ENCODE assay signal across 1 cellular context in the genomic region with DNA sequence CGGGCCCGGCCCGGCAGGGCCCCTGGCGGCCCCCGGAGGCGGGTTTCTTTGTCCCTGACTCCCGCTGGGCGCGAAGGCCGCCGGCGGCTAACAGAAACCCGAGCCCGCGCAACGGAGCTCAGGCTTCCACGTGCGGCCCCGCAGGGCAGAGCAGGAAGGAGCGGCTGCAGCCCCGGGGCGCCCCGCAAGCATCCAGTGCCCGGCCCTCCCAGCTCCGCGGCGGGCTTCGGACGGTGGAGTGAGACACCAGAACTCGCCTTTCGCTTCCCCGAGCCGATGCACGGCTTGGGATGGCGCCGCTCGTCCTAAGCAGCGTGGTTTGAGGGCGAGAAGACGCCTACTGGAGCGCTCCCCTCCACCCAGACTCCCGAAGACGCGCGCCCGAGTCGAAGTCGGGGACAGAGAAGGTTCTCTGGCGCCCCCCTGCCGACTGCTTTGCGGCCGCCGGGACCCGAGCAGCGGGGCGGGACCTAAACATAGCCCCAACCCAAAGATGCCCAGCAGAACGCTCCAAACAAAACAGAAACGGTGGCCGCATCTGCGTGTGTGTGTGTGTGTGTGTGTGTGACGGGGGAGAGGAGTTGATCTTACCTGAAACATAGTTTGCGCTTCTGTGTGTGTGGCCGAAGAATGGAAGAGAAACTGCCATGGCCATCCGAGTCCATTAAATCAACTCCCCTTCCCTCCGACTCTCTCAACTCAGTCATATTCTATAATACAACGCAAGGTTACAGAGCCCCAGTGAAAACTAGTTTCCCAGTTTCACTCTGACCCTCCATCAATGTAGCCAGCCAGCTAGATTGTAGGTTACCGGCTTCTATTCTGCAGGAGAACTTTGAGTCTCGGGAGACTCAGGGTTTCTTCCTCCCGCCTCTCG.
TF ChIP-seq lines count a peak whose summit lies in the region.

No MANE protein-coding gene starts in this region.

TF ChIP-seq in HEK293, 187 proteins besides CTCF, POLR2A, EP300 and RAD21 (continued from another document):
- TF ChIP-seq PRDM4 (tag by site-specific recombination; IDR thresholded peaks at IDR 0.05) = peak; percentile 79
- TF ChIP-seq ZFP3 (tag by site-specific recombination; IDR thresholded peaks at IDR 0.05; ENCODE audit: low read depth) = no peak
- 0 out of 2 replicates have a peak, but pooled peaks have one; percentile 26 for TF ChIP-seq ZNF391 (tag by site-specific recombination; IDR thresholded peaks at IDR 0.05; ENCODE audit: borderline replicate concordance, low read depth)
- peak; percentile 25; the same call in 1 of the 2 replicates for TF ChIP-seq GLIS2 (tag by site-specific recombination; IDR thresholded peaks at IDR 0.05)
- no peak for TF ChIP-seq ZFP37 (tag by site-specific recombination; IDR thresholded peaks at IDR 0.05)
- TF ChIP-seq ZNF221 (tag by site-specific recombination; IDR thresholded peaks at IDR 0.05; ENCODE audit: borderline replicate concordance) = no peak
- no peak for TF ChIP-seq ZNF223 (tag by site-specific recombination; IDR thresholded peaks at IDR 0.05)
- no peak for TF ChIP-seq ZNF664 (tag by site-specific recombination; IDR thresholded peaks at IDR 0.05)
- no peak for TF ChIP-seq BCL11B (tag by site-specific recombination; IDR thresholded peaks at IDR 0.05; ENCODE audit: low read depth)
- TF ChIP-seq, protein P1, sequence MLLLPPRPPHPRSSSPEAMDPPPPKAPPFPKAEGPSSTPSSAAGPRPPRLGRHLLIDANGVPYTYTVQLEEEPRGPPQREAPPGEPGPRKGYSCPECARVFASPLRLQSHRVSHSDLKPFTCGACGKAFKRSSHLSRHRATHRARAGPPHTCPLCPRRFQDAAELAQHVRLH (tag by site-specific recombination; IDR thresholded peaks at IDR 0.05) = no peak
- TF ChIP-seq SP7 (tag by site-specific recombination; IDR thresholded peaks at IDR 0.05) = no peak
- TF ChIP-seq ZIC2 (tag by site-specific recombination; IDR thresholded peaks at IDR 0.05) = peak; percentile 68; the same call in 1 of the 2 replicates
- no peak for TF ChIP-seq ZNF473 (tag by site-specific recombination; IDR thresholded peaks at IDR 0.05)
- no peak for TF ChIP-seq SCRT1 (tag by site-specific recombination; IDR thresholded peaks at IDR 0.05; ENCODE audit: borderline replicate concordance)
- peak; percentile 57; the same call in 1 of the 2 replicates for TF ChIP-seq ZNF600 (tag by site-specific recombination; IDR thresholded peaks at IDR 0.05)
- TF ChIP-seq ZEB2 (tag by site-specific recombination; IDR thresholded peaks at IDR 0.05) = peak; percentile 28; the same call in 1 of the 2 replicates
- TF ChIP-seq ZBTB21 (tag by site-specific recombination; IDR thresholded peaks at IDR 0.05) = no peak
- no peak for TF ChIP-seq ZNF621 (tag by site-specific recombination; IDR thresholded peaks at IDR 0.05)
- TF ChIP-seq ZNF239 (tag by site-specific recombination; IDR thresholded peaks at IDR 0.05) = no peak
- TF ChIP-seq ZBTB48 (tag by site-specific recombination; IDR thresholded peaks at IDR 0.05) = no peak
- TF ChIP-seq KLF8 (tag by site-specific recombination; IDR thresholded peaks at IDR 0.05) = peak; percentile 19; the same call in 1 of the 2 replicates
- no peak for TF ChIP-seq RBAK (tag by site-specific recombination; IDR thresholded peaks at IDR 0.05)
- TF ChIP-seq, protein P2, sequence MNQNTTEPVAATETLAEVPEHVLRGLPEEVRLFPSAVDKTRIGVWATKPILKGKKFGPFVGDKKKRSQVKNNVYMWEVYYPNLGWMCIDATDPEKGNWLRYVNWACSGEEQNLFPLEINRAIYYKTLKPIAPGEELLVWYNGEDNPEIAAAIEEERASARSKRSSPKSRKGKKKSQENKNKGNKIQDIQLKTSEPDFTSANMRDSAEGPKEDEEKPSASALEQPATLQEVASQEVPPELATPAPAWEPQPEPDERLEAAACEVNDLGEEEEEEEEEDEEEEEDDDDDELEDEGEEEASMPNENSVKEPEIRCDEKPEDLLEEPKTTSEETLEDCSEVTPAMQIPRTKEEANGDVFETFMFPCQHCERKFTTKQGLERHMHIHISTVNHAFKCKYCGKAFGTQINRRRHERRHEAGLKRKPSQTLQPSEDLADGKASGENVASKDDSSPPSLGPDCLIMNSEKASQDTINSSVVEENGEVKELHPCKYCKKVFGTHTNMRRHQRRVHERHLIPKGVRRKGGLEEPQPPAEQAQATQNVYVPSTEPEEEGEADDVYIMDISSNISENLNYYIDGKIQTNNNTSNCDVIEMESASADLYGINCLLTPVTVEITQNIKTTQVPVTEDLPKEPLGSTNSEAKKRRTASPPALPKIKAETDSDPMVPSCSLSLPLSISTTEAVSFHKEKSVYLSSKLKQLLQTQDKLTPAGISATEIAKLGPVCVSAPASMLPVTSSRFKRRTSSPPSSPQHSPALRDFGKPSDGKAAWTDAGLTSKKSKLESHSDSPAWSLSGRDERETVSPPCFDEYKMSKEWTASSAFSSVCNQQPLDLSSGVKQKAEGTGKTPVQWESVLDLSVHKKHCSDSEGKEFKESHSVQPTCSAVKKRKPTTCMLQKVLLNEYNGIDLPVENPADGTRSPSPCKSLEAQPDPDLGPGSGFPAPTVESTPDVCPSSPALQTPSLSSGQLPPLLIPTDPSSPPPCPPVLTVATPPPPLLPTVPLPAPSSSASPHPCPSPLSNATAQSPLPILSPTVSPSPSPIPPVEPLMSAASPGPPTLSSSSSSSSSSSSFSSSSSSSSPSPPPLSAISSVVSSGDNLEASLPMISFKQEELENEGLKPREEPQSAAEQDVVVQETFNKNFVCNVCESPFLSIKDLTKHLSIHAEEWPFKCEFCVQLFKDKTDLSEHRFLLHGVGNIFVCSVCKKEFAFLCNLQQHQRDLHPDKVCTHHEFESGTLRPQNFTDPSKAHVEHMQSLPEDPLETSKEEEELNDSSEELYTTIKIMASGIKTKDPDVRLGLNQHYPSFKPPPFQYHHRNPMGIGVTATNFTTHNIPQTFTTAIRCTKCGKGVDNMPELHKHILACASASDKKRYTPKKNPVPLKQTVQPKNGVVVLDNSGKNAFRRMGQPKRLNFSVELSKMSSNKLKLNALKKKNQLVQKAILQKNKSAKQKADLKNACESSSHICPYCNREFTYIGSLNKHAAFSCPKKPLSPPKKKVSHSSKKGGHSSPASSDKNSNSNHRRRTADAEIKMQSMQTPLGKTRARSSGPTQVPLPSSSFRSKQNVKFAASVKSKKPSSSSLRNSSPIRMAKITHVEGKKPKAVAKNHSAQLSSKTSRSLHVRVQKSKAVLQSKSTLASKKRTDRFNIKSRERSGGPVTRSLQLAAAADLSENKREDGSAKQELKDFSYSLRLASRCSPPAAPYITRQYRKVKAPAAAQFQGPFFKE (tag by site-specific recombination; IDR thresholded peaks at IDR 0.05; ENCODE audit: borderline replicate concordance) = no peak
- TF ChIP-seq ZBTB17 (tag by site-specific recombination; IDR thresholded peaks at IDR 0.05) = 0 out of 2 replicates have a peak, but pooled peaks have one; percentile 4
- TF ChIP-seq ZNF335 (tag by site-specific recombination; conservative IDR thresholded peaks at IDR 0.05) = peak; percentile 56
- TF ChIP-seq GLIS1 (tag by site-specific recombination; IDR thresholded peaks at IDR 0.05) = 0 out of 2 replicates have a peak, but pooled peaks have one; percentile 4
- TF ChIP-seq ZNF416 (tag by site-specific recombination; IDR thresholded peaks at IDR 0.05) = no peak
- TF ChIP-seq, protein P3, sequence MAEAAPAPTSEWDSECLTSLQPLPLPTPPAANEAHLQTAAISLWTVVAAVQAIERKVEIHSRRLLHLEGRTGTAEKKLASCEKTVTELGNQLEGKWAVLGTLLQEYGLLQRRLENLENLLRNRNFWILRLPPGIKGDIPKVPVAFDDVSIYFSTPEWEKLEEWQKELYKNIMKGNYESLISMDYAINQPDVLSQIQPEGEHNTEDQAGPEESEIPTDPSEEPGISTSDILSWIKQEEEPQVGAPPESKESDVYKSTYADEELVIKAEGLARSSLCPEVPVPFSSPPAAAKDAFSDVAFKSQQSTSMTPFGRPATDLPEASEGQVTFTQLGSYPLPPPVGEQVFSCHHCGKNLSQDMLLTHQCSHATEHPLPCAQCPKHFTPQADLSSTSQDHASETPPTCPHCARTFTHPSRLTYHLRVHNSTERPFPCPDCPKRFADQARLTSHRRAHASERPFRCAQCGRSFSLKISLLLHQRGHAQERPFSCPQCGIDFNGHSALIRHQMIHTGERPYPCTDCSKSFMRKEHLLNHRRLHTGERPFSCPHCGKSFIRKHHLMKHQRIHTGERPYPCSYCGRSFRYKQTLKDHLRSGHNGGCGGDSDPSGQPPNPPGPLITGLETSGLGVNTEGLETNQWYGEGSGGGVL (tag by site-specific recombination; IDR thresholded peaks at IDR 0.05) = peak; percentile 62
- no peak for TF ChIP-seq ZNF266 (tag by site-specific recombination; IDR thresholded peaks at IDR 0.05; ENCODE audit: low read depth)
- no peak for TF ChIP-seq ZNF132 (tag by site-specific recombination; IDR thresholded peaks at IDR 0.05; ENCODE audit: borderline replicate concordance)
- no peak for TF ChIP-seq MEIS1 (CRISPR knock-in tag; IDR thresholded peaks at IDR 0.05; ENCODE audit: borderline replicate concordance)
- TF ChIP-seq ZNF2 (tag by site-specific recombination; IDR thresholded peaks at IDR 0.05) = no peak
- no peak for TF ChIP-seq ZNF16 (tag by site-specific recombination; IDR thresholded peaks at IDR 0.05; ENCODE audit: low read depth)
- TF ChIP-seq, protein P4, sequence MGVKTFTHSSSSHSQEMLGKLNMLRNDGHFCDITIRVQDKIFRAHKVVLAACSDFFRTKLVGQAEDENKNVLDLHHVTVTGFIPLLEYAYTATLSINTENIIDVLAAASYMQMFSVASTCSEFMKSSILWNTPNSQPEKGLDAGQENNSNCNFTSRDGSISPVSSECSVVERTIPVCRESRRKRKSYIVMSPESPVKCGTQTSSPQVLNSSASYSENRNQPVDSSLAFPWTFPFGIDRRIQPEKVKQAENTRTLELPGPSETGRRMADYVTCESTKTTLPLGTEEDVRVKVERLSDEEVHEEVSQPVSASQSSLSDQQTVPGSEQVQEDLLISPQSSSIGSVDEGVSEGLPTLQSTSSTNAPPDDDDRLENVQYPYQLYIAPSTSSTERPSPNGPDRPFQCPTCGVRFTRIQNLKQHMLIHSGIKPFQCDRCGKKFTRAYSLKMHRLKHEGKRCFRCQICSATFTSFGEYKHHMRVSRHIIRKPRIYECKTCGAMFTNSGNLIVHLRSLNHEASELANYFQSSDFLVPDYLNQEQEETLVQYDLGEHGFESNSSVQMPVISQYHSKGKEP (tag by site-specific recombination; IDR thresholded peaks at IDR 0.05) = no peak
- TF ChIP-seq, protein P5, sequence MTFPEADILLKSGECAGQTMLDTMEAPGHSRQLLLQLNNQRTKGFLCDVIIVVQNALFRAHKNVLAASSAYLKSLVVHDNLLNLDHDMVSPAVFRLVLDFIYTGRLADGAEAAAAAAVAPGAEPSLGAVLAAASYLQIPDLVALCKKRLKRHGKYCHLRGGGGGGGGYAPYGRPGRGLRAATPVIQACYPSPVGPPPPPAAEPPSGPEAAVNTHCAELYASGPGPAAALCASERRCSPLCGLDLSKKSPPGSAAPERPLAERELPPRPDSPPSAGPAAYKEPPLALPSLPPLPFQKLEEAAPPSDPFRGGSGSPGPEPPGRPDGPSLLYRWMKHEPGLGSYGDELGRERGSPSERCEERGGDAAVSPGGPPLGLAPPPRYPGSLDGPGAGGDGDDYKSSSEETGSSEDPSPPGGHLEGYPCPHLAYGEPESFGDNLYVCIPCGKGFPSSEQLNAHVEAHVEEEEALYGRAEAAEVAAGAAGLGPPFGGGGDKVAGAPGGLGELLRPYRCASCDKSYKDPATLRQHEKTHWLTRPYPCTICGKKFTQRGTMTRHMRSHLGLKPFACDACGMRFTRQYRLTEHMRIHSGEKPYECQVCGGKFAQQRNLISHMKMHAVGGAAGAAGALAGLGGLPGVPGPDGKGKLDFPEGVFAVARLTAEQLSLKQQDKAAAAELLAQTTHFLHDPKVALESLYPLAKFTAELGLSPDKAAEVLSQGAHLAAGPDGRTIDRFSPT (tag by site-specific recombination; IDR thresholded peaks at IDR 0.05) = peak; percentile 28; the same call in 1 of the 2 replicates
- peak; percentile 78 for TF ChIP-seq ZBTB26 (tag by site-specific recombination; optimal IDR thresholded peaks at IDR 0.05)
- no peak for TF ChIP-seq ZBTB7A (tag by site-specific recombination; IDR thresholded peaks at IDR 0.05; ENCODE audit: low read depth)
- no peak for TF ChIP-seq KLF7 (tag by site-specific recombination; IDR thresholded peaks at IDR 0.05; ENCODE audit: borderline replicate concordance)
- no peak for TF ChIP-seq HOXC10 (CRISPR knock-in tag; IDR thresholded peaks at IDR 0.05)
- no peak for TF ChIP-seq ZNF529 (tag by site-specific recombination; IDR thresholded peaks at IDR 0.05; ENCODE audit: insufficient replicate concordance)
- TF ChIP-seq PRDM1 (tag by site-specific recombination; IDR thresholded peaks at IDR 0.05) = peak; percentile 49; the same call in 1 of the 2 replicates
- no peak for TF ChIP-seq ZNF830 (tag by site-specific recombination; IDR thresholded peaks at IDR 0.05; ENCODE audit: low read depth)
- TF ChIP-seq ZNF292 (tag by site-specific recombination; IDR thresholded peaks at IDR 0.05; ENCODE audit: borderline replicate concordance, low read depth) = no peak
- TF ChIP-seq ZNF837 (tag by site-specific recombination; IDR thresholded peaks at IDR 0.05) = no peak
